8 cellular contexts compared by ENCODE assay signal in genomic region chr2:128318245-128318644, GRCh38. TPM values are rescaled to one million over a fixed set of nuclear protein-coding genes. Genes with fewer than 3 reads are reported as not detected.
DNase-seq lines count a peak whose midpoint lies in the region; ATAC-seq, FAIRE-seq and TF ChIP-seq lines count a peak whose summit lies in the region.
"Not testable (repeated sequence)": the region's sequence is repeated elsewhere in the genome, so short reads cannot be mapped to it uniquely, and the experiment has no call there.

No MANE protein-coding gene starts in this region.

- DNase-seq in T-helper 17 cell, result peak in 1 of 3 donors; percentile 12
- DNase-seq in astrocyte (ENCODE audit: low read depth); cardiac muscle cell (ENCODE audit: low read depth in 1 of 2, low spot score in 1 of 2); transverse colon: not testable (repeated sequence)
- peak; percentile 39 for DNase-seq in nephron progenitor cell

- not testable (repeated sequence) for H3K27me3 Mint-ChIP-seq in T-helper 17 cell
- H3K27me3 Mint-ChIP-seq in astrocyte (ENCODE audit: low read depth, unreplicated experiment) (peaks cover 14% of the 10 kb centered on the region), nephron progenitor cell (ENCODE audit: low read depth, poor library complexity) (peaks cover 34% of the 10 kb centered on the region)

- not testable (repeated sequence) for FAIRE-seq in astrocyte (lab: Jason Lieb, UNC)

- H2AFZ ChIP-seq in astrocyte (ENCODE audit: low read depth, low read length), result not testable (repeated sequence)

- ATAC-seq in GM18502 (IDR thresholded peaks at IDR 0.05; ENCODE audit: poor library complexity, unreplicated experiment) (peak; percentile 9), HG02588 (IDR thresholded peaks at IDR 0.05; ENCODE audit: unreplicated experiment) (peak; percentile 9), T-helper 17 cell (peak; percentile 16)

- TF ChIP-seq POLR2A in transverse colon (IDR thresholded peaks at IDR 0.05), result not testable (repeated sequence)

- WGBS in transverse colon (ENCODE audit: low coverage in 1 of 2), 2 donors, result no CpG with 5 or more reads among the region's 55 CpGs

- H3K4me3 Mint-ChIP-seq in T-helper 17 cell, nephron progenitor cell: not testable (repeated sequence)
- peak overlapping the region; percentile 79 for H3K4me3 Mint-ChIP-seq in astrocyte (ENCODE audit: unreplicated experiment)

- peaks cover 46% of the 10 kb centered on the region for H3K79me2 ChIP-seq in astrocyte (ENCODE audit: insufficient read depth, low read length)

- peak overlapping the region; percentile 31 for H3K9ac ChIP-seq in HUES6 (ENCODE audit: low read length)
- not testable (repeated sequence) for H3K9ac ChIP-seq in astrocyte (ENCODE audit: low read length)

- H3K4me1 ChIP-seq in HUES6 (ENCODE audit: control insufficient read depth, insufficient read depth, low read length) (peaks cover 54% of the 10 kb centered on the region), astrocyte (ENCODE audit: insufficient read depth, low read length) (peaks cover 26% of the 10 kb centered on the region), transverse colon (peaks cover 18 to 55% (median 39%) of the 10 kb centered on the region in 4 donors)
- not testable (repeated sequence) for H3K4me1 ChIP-seq in cardiac muscle cell (ENCODE audit: low read depth)

- TF ChIP-seq EP300 in transverse colon (IDR thresholded peaks at IDR 0.05; ENCODE audit: low read depth), result not testable (repeated sequence)

- H3K4me1 Mint-ChIP-seq in T-helper 17 cell, result peaks cover 34% of the 10 kb centered on the region
- not testable (repeated sequence) for H3K4me1 Mint-ChIP-seq in astrocyte (ENCODE audit: low read depth, unreplicated experiment)
- peaks cover 47% of the 10 kb centered on the region for H3K4me1 Mint-ChIP-seq in nephron progenitor cell

- not testable (repeated sequence) for TF ChIP-seq CTCF in astrocyte (IDR thresholded peaks at IDR 0.05; ENCODE audit: insufficient read depth, low read depth, low read length); cardiac muscle cell (IDR thresholded peaks at IDR 0.05; ENCODE audit: low read depth, low read length); nephron progenitor cell (IDR thresholded peaks at IDR 0.05); transverse colon (IDR thresholded peaks at IDR 0.05)

- not testable (repeated sequence) for H3K9me3 ChIP-seq in HUES6 (ENCODE audit: control insufficient read depth, insufficient read depth, low read depth, low read length); T-helper 17 cell (ENCODE audit: control insufficient read depth, low read length, poor library complexity, severe bottlenecking); astrocyte (ENCODE audit: insufficient read depth, low read depth, low read length); cardiac muscle cell (ENCODE audit: low read depth); transverse colon

- H3K27ac Mint-ChIP-seq in T-helper 17 cell; astrocyte (ENCODE audit: unreplicated experiment); nephron progenitor cell: not testable (repeated sequence)

- peak overlapping the region; percentile 92 for H3K4me2 ChIP-seq in astrocyte (ENCODE audit: low read length)

- intact Hi-C loops in transverse colon (cut with DNase I; ENCODE audit: low total_unique reads), result loop anchor here (10.0 kb wide), 2 partner anchors 83 to 143 kb away; no protein-coding TSS in a partner anchor

- H3K36me3 Mint-ChIP-seq in T-helper 17 cell (ENCODE audit: low read depth); astrocyte (ENCODE audit: low read depth, unreplicated experiment); nephron progenitor cell (ENCODE audit: low read depth): not testable (repeated sequence)

- in situ Hi-C loops in transverse colon (cut with MboI; ENCODE audit: low pct_ligation_motif_present in 1 of 4, low pct_unique_long_range_greater_than_20kb in 1 of 4, low sequenced_read_pairs in 3 of 4), result not testable (repeated sequence)

- not testable (repeated sequence) for H3K9me3 Mint-ChIP-seq in astrocyte (ENCODE audit: unreplicated experiment); nephron progenitor cell

- H3K27me3 ChIP-seq in HUES6 (ENCODE audit: control insufficient read depth, insufficient read depth, low read length), result peaks cover 37% of the 10 kb centered on the region
- not testable (repeated sequence) for H3K27me3 ChIP-seq in astrocyte (ENCODE audit: insufficient read depth, low read length); transverse colon
- H3K27me3 ChIP-seq in cardiac muscle cell, result peaks cover 32% of the 10 kb centered on the region

- H4K20me1 ChIP-seq in astrocyte (ENCODE audit: insufficient read depth, low read length), result peaks cover 46% of the 10 kb centered on the region

- peak overlapping the region; percentile 82 for H3K4me3 ChIP-seq in HUES6 (ENCODE audit: low read depth, low read length)
- not testable (repeated sequence) for H3K4me3 ChIP-seq in astrocyte (ENCODE audit: insufficient read depth, low read depth, low read length)
- peak overlapping the region; percentile 80 for H3K4me3 ChIP-seq in cardiac muscle cell
- peak overlapping the region; percentile 68 to 82 (median 74) for H3K4me3 ChIP-seq in transverse colon

- H3K36me3 ChIP-seq in HUES6 (ENCODE audit: control insufficient read depth, insufficient read depth, low read length), result peaks cover 12% of the 10 kb centered on the region
- H3K36me3 ChIP-seq in astrocyte (ENCODE audit: insufficient read depth, low read length); cardiac muscle cell; transverse colon: not testable (repeated sequence)

- H3K27ac ChIP-seq in HUES6 (ENCODE audit: low read depth, low read length); astrocyte (ENCODE audit: low read depth, low read length); cardiac muscle cell: not testable (repeated sequence)
- H3K27ac ChIP-seq in transverse colon, result peak overlapping the region in 2 of 4 donors; percentile 14 to 42

RNA-seq across cellular contexts. Expression of gene HS6ST1, which starts 0.4 kb away (rescaled TPM):
- 10 to 100 TPM; 12.5 to 12.9 TPM for total RNA-seq in T-helper 17 cell
- 20.5 and 20.9 TPM in 2 replicates for total RNA-seq in astrocyte
- total RNA-seq in cardiac muscle cell, result 24.5 and 26.1 TPM in 2 replicates
- polyA plus RNA-seq in cardiac muscle cell, result 13.8 and 22.9 TPM in 2 replicates
- total RNA-seq in transverse colon, result 10 to 100 TPM; 16.1 to 38.6 (median 26.5) TPM
